In the genomic region with DNA sequence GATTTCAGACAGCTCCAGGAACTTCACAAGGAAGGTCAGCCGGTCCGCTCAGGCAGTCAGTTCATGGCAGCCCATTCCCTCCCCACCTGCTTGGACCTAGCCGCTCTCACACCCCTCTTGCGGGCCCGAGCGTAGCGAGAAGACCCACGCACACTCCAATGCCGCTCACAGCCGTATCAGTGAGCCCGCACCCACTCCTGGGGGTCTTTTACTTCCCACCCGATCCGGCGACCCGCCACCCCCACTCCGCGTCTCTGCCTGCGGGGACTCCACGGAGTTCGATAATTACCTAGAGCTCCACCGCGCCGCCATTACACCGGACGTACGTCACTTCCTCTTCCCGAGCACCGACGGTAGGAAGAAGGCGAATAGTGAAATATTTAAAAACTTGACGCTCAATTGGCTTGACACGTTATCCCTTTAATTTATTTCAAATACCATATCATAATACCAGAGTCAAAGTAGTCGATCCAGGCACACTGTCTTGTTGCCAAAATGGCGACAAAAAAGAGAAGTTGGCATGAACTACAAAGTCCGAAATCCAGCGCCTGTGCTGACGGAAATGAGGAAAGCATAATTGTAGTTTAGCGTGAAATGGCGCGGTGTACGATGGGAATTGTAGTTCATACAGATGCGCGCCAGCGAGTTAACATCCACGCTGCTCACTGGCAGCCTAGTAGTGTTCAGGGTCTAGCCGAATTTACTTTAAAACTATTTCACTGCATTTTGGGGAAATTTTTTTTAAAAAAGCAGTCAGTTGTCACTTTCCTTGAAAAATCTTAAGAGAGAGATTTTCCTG, we compare ENCODE assay signal across 8 cellular contexts. TPM values are rescaled to one million over a fixed set of nuclear protein-coding genes. Genes with fewer than 3 reads are reported as not detected.
DNase-seq lines count a peak whose midpoint lies in the region; ATAC-seq and TF ChIP-seq lines count a peak whose summit lies in the region.

A gene (minus strand): TSS at position 517 of the 799 bp plus-strand sequence. CDS start 13,956 bp downstream, outside the sequence.

- H3K27me3 Mint-ChIP-seq in natural killer cell treated with Interleukin-12 subunit alpha and Interleukin-12 subunit beta and Interleukin-15 and Interleukin-18, amount 100 ng/mL, for 72 hours = no peaks in the 10 kb centered on the region

- H3K4me3 ChIP-seq in H7 (ENCODE audit: insufficient read depth, low read depth, low read length) (peak within 1 kb of the TSS; percentile 84), fibroblast of pulmonary artery (replicated peaks; ENCODE audit: low read depth, low read length) (peak within 1 kb of the TSS; percentile 83)

- H3K36me3 Mint-ChIP-seq in natural killer cell treated with Interleukin-12 subunit alpha and Interleukin-12 subunit beta and Interleukin-15 and Interleukin-18, amount 100 ng/mL, for 72 hours = peaks cover 5% of the 10 kb centered on the region

- H3K4me3 Mint-ChIP-seq in natural killer cell treated with Interleukin-12 subunit alpha and Interleukin-12 subunit beta and Interleukin-15 and Interleukin-18, amount 100 ng/mL, for 72 hours = peak within 1 kb of the TSS; percentile 95

- peak; percentile 98 for ATAC-seq in natural killer cell treated with Interleukin-12 subunit alpha and Interleukin-12 subunit beta and Interleukin-15 and Interleukin-18, amount 100 ng/mL, for 72 hours
- ATAC-seq in stimulated activated naive CD8-positive, alpha-beta T cell treated with anti-CD3 and anti-CD28 coated beads, Interleukin-15, Interleukin-2, amounts not matched to agents 100 U/mL and 50 U/mL, for 24 hours = peak; percentile 98

- H3K36me3 ChIP-seq in H7 (replicated peaks; ENCODE audit: control insufficient read depth, insufficient read depth, low read length) = no peaks in the 10 kb centered on the region

- DNase-seq in ELF-1 (ENCODE audit: low read depth, low spot score) (peak; percentile 90), H7 (peak; percentile 66), M059J (ENCODE audit: low read depth) (peak; percentile 88), SHP77 (lab: John Stamatoyannopoulos, UW) (peak; percentile 56 to 79), fibroblast of pulmonary artery (ENCODE audit: low read depth) (peak; percentile 96)
- DNase-seq in activated effector memory CD4-positive, alpha-beta T cell treated with Interleukin-2 at 50 U/mL for 16 hours = peak; percentile 73
- DNase-seq in natural killer cell treated with Interleukin-12 subunit alpha and Interleukin-12 subunit beta and Interleukin-15 and Interleukin-18, amount 100 ng/mL, for 72 hours (ENCODE audit: low spot score) = peak; percentile 84
- peak; percentile 78 for DNase-seq in stimulated activated naive CD8-positive, alpha-beta T cell treated with anti-CD3 and anti-CD28 coated beads, Interleukin-15, Interleukin-2, amounts not matched to agents 100 U/mL and 50 U/mL, for 24 hours

- peak within 1 kb of the TSS; percentile 97 to 99 for H3K27ac Mint-ChIP-seq in natural killer cell treated with Interleukin-12 subunit alpha and Interleukin-12 subunit beta and Interleukin-15 and Interleukin-18, amount 100 ng/mL, for 72 hours

- no peaks in the 10 kb centered on the region for H3K9me3 Mint-ChIP-seq in natural killer cell treated with Interleukin-12 subunit alpha and Interleukin-12 subunit beta and Interleukin-15 and Interleukin-18, amount 100 ng/mL, for 72 hours

- no peak for TF ChIP-seq CTCF in fibroblast of pulmonary artery (IDR thresholded peaks at IDR 0.05; ENCODE audit: low read length, missing control alignments)

- no peaks in the 10 kb centered on the region for H3K27me3 ChIP-seq in H7 (ENCODE audit: control insufficient read depth, insufficient read depth, low read length)

- H3K4me1 Mint-ChIP-seq in natural killer cell treated with Interleukin-12 subunit alpha and Interleukin-12 subunit beta and Interleukin-15 and Interleukin-18, amount 100 ng/mL, for 72 hours (ENCODE audit: low read depth in 2 of 2) = peaks cover 15 to 20% of the 10 kb centered on the region in 2 donors

RNA-seq across cellular contexts. Expression of the gene that starts here (rescaled TPM):
- total RNA-seq in H7 (2014; rRNA removed; shearing (Covaris generic)) = 17.5 and 28.3 TPM in 2 replicates
- 10.9 and 15.9 TPM in 2 replicates for total RNA-seq in M059J (2014; rRNA removed; shearing (Covaris generic))
- total RNA-seq in natural killer cell treated with Interleukin-12 subunit alpha and Interleukin-12 subunit beta and Interleukin-15 and Interleukin-18, amount 100 ng/mL, for 72 hours = 10 to 100 TPM; 19.4 to 23.0 TPM

Comparison
In these comparisons a context has a peak if more than half of its experiments do, and no peak if none do; other contexts are left out.
1. Peak in every context shown above with its lines: DNase-seq, ATAC-seq and H3K4me3 ChIP-seq.